ENCODE assay signal across 8 cellular contexts in genomic region chr2:186590538-186591441, GRCh38. TPM values are rescaled to one million over a fixed set of nuclear protein-coding genes. Genes with fewer than 3 reads are reported as not detected.
A peak's percentile ranks its signal among the peaks of the same experiment; 100 is the strongest.
DNase-seq lines count a peak whose midpoint lies in the region; ATAC-seq and TF ChIP-seq lines count a peak whose summit lies in the region.

No MANE protein-coding gene starts in this region.

- H3K23ac ChIP-seq in H9 (ENCODE audit: insufficient read length, low read depth, low read length): no peak overlapping the region

- H3K56ac ChIP-seq in H9 (ENCODE audit: insufficient read length, low read depth, low read length): no peak overlapping the region

- no peaks in the 10 kb centered on the region; the same call in none of the 2 replicates for H3K27me3 Mint-ChIP-seq in H9 (ENCODE audit: low read depth)

- H4K8ac ChIP-seq in H9 (replicated peaks; ENCODE audit: insufficient read length, low read depth, low read length): no peak overlapping the region

- H3K18ac ChIP-seq in H9 (ENCODE audit: insufficient read length, low read depth, low read length): no peak overlapping the region

- ATAC-seq in activated naive CD4-positive, alpha-beta T cell treated with anti-CD3 and anti-CD28 coated beads, Interleukin-2, amount 50 U/mL, for 72 hours: peak; percentile 27 to 51
- ATAC-seq in omental fat pad (ENCODE audit: low FRiP score): peak; percentile 59

- no peak overlapping the region for H2AK5ac ChIP-seq in H9 (ENCODE audit: insufficient read length, low read length)

- peak overlapping the region in 2 of 3 experiments; percentile 10 to 72; a peak in 5 of 7 replicates for H3K27ac Mint-ChIP-seq in H9
- peak overlapping the region; percentile 89 to 94 for H3K27ac Mint-ChIP-seq in activated naive CD4-positive, alpha-beta T cell treated with anti-CD3 and anti-CD28 coated beads, Interleukin-2, amount 50 U/mL, for 72 hours

- no peaks in the 10 kb centered on the region; the same call in 1 of the 2 replicates for H3K79me2 ChIP-seq in H9 (ENCODE audit: insufficient read depth, low read length)

- H4K91ac ChIP-seq in H9 (ENCODE audit: insufficient read length, low read depth, low read length): no peak overlapping the region

- H3K9me3 Mint-ChIP-seq in H9: peaks cover 0 to 2% of the 10 kb centered on the region in 2 experiments; a peak in 1 of 5 replicates
- no peaks in the 10 kb centered on the region for H3K9me3 Mint-ChIP-seq in activated naive CD4-positive, alpha-beta T cell treated with anti-CD3 and anti-CD28 coated beads, Interleukin-2, amount 50 U/mL, for 72 hours

- WGBS in H9 (ENCODE audit: extremely low coverage, insufficient read length, low lambda C conversion rate): no CpG with 5 or more reads among the region's 25 CpGs

- no peak overlapping the region for H3T11ph ChIP-seq in H9 (ENCODE audit: low read length)

- H3K79me1 ChIP-seq in H9 (ENCODE audit: insufficient read depth, low read depth, low read length, poor library complexity, severe bottlenecking): no peaks in the 10 kb centered on the region

- H3K27me3 ChIP-seq in H9 (ENCODE audit: insufficient read depth, low read length): no peaks in the 10 kb centered on the region

- no peak overlapping the region for H3K27ac ChIP-seq in H9 (ENCODE audit: insufficient read length, low read depth, low read length)

- no peaks in the 10 kb centered on the region for H3K36me3 Mint-ChIP-seq in H9 (ENCODE audit: insufficient read depth in 1 of 3, low read depth in 3 of 3)
- H3K36me3 Mint-ChIP-seq in activated naive CD4-positive, alpha-beta T cell treated with anti-CD3 and anti-CD28 coated beads, Interleukin-2, amount 50 U/mL, for 72 hours: peaks cover 6 to 7% of the 10 kb centered on the region in 2 donors

- peak overlapping the region; percentile 69 for H3K9ac ChIP-seq in H9 (ENCODE audit: extremely low read depth, insufficient read length, low read length)

- H3K4me2 ChIP-seq in H9 (ENCODE audit: insufficient read depth, insufficient read length, low read length): peak overlapping the region; percentile 96

- no peak overlapping the region for H2BK120ac ChIP-seq in H9 (ENCODE audit: low read depth, low read length, poor library complexity, severe bottlenecking)

- H2BK5ac ChIP-seq in H9 (ENCODE audit: insufficient read length, low read length): no peak overlapping the region

- TF ChIP-seq CTCF in H9 (conservative IDR thresholded peaks at IDR 0.05) (no peak), omental fat pad (IDR thresholded peaks at IDR 0.05) (no peak)

- H3K23me2 ChIP-seq in H9 (ENCODE audit: insufficient read length, low read depth, low read length, poor library complexity, severe bottlenecking): peaks cover 12% of the 10 kb centered on the region

- H4K5ac ChIP-seq in H9 (ENCODE audit: insufficient read length, low read depth, low read length): no peak overlapping the region

- intact Hi-C loops in head of caudate nucleus (cut with DNase I): loop anchor here (10.0 kb wide), 1 partner anchor 104 kb away; the partner anchor contains the start of gene FAM171B

- H2BK20ac ChIP-seq in H9 (ENCODE audit: low read depth, low read length, poor library complexity, severe bottlenecking): no peak overlapping the region

- H3K4me3 Mint-ChIP-seq in H9: peak overlapping the region; percentile 88 to 89

- no peak overlapping the region; the same call in 1 of the 2 replicates for H3K14ac ChIP-seq in H9 (ENCODE audit: insufficient read depth, low read length)

- no peaks in the 10 kb centered on the region for H3K9me3 ChIP-seq in H9 (ENCODE audit: control insufficient read depth, low read depth, low read length)

- H3K4ac ChIP-seq in H9 (ENCODE audit: low read depth, low read length): no peak overlapping the region

- H2BK12ac ChIP-seq in H9 (ENCODE audit: insufficient read length, low read depth, low read length): no peak overlapping the region

- H4K20me1 ChIP-seq in H9 (ENCODE audit: control insufficient read depth, insufficient read depth, insufficient read length): no peaks in the 10 kb centered on the region

- peaks cover 35 to 44% of the 10 kb centered on the region in 2 experiments for H3K4me1 Mint-ChIP-seq in H9

- no peak overlapping the region for H2BK15ac ChIP-seq in H9 (ENCODE audit: low read depth, low read length)

- DNase-seq in NCI-H2196 (lab: John Stamatoyannopoulos, UW; ENCODE audit: unreplicated experiment): peak; percentile 7
- no peak for DNase-seq in NCI-H2196 treated with DMSO at 0.1 percent for 48 hours (lab: John Stamatoyannopoulos, UW; ENCODE audit: unreplicated experiment)
- no peak for DNase-seq in H9
- peak; percentile 62 for DNase-seq in NCI-H748 (lab: John Stamatoyannopoulos, UW; ENCODE audit: unreplicated experiment)
- peak in 1 of 2 donors; percentile 21 for DNase-seq in activated naive CD4-positive, alpha-beta T cell treated with anti-CD3 and anti-CD28 coated beads, Interleukin-2, amount 50 U/mL, for 72 hours (ENCODE audit: low spot score in 2 of 2)
- DNase-seq in head of caudate nucleus: peak in 30 of 42 donors; percentile 21 to 73 (median 42)
- DNase-seq in omental fat pad (ENCODE audit: low spot score): no peak
- no peak for DNase-seq in AML-193 (lab: John Stamatoyannopoulos, UW)

- peak overlapping the region; percentile 94 for H2AFZ ChIP-seq in H9 (ENCODE audit: low read length)

- H3K4me1 ChIP-seq in H9 (ENCODE audit: insufficient read depth, low read length): no peaks in the 10 kb centered on the region

RNA-seq across cellular contexts. Expression of gene ITGAV, which starts 0.9 kb away (rescaled TPM):
- 22.3 and 26.9 TPM in 2 replicates for total RNA-seq in H9 (2021)
- 10 to 100 TPM in 1 of 2 donors, 1 to 10 TPM in 1; 8.7 to 10.9 TPM for total RNA-seq in activated naive CD4-positive, alpha-beta T cell treated with anti-CD3 and anti-CD28 coated beads, Interleukin-2, amount 50 U/mL, for 72 hours
- total RNA-seq in omental fat pad: 100 to 1,000 TPM in 2 of 4 donors, 10 to 100 TPM in 2; 81.3 to 155 (median 111) TPM

Comparison
In these comparisons a context has a peak if more than half of its experiments do, and no peak if none do; other contexts are left out.
1. DNase-seq: peak in NCI-H2196 (single experiment), NCI-H748 (single experiment) and head of caudate nucleus (30 of 42); none in NCI-H2196 treated with DMSO at 0.1 percent for 48 hours (single experiment), H9 (single experiment), omental fat pad (single experiment) and AML-193 (0 of 2).